1 cellular context compared by ENCODE assay signal in the genomic region with DNA sequence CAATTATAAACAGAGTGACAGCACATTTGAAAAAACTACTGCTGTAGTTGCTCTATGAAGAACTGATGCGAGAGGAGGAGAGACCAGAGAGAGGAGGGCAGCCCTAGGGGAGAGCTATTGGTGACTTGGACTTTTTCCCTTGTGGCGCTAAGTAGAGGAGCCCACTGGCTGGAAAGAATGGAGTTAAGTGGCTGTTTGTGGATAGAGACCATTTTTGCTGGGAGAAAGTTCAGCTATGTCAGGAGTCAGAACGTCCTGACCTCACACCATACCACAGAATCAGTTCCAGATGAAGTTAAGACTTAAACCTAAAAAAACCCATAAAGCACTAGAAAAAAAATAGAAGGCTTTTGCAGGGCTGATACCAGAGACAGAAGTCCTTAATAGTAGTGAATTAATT.
TF ChIP-seq lines count a peak whose summit lies in the region.

No MANE protein-coding gene starts in this region.

TF ChIP-seq in HEK293, 187 proteins besides CTCF, POLR2A, EP300 and RAD21 (continued from another document):
- TF ChIP-seq, protein P1, sequence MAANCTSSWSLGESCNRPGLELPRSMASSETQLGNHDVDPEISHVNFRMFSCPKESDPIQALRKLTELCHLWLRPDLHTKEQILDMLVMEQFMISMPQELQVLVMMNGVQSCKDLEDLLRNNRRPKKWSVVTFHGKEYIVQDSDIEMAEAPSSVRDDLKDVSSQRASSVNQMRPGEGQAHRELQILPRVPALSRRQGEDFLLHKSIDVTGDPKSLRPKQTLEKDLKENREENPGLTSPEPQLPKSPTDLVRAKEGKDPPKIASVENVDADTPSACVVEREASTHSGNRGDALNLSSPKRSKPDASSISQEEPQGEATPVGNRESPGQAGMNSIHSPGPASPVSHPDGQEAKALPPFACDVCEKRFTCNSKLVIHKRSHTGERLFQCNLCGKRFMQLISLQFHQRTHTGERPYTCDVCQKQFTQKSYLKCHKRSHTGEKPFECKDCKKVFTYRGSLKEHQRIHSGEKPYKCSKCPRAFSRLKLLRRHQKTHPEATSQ (tag by site-specific recombination; IDR thresholded peaks at IDR 0.05), result no peak
- no peak for TF ChIP-seq ZNF202 (tag by site-specific recombination; IDR thresholded peaks at IDR 0.05; ENCODE audit: borderline replicate concordance)
- TF ChIP-seq ZNF175 (tag by site-specific recombination; IDR thresholded peaks at IDR 0.05), result no peak
- TF ChIP-seq ZNF19 (tag by site-specific recombination; IDR thresholded peaks at IDR 0.05; ENCODE audit: low read depth), result no peak
